Comparison of ENCODE assay signal across 34 cellular contexts in genomic region chr3:133769536-133769935, GRCh38. TPM values are rescaled to one million over a fixed set of nuclear protein-coding genes. Genes with fewer than 3 reads are reported as not detected.
"Had no signal": no experiment of that assay in that cellular context is flagged by ENCODE, and none has a peak within 500 bp of the region (broad histone marks: within the 10 kb centered on the region; RNA-seq: fewer than 3 reads in every experiment).

No MANE protein-coding gene starts in this region.

- ATAC-seq: activated naive CD4-positive, alpha-beta T cell treated with anti-CD3 and anti-CD28 coated beads, Interleukin-2, amount 50 U/mL, for 72 hours; activated naive CD8-positive, alpha-beta T cell treated with anti-CD3 and anti-CD28 coated beads, Interleukin-2, amount 50 U/mL, for 24 hours; activated T-cell treated with anti-CD3 and anti-CD28 coated beads, Interleukin-2, amount 50 U/mL, for 4 hours; activated T-cell treated with anti-CD3 and anti-CD28 coated beads, Interleukin-2, amount 50 U/mL, for 72 hours; activated T-helper 17 cell treated with anti-CD3 and anti-CD28 coated beads, Interleukin-2, amount 50 U/mL, for 72 hours; body of pancreas had no signal

- H3K27me3 ChIP-seq: adrenal gland, ascending aorta, body of pancreas, brain microvascular endothelial cell, breast epithelium, cardiac muscle cell had no signal

- H3K4me3 ChIP-seq: adrenal gland, ascending aorta, body of pancreas, breast epithelium, cardiac muscle cell had no signal

- FAIRE-seq: astrocyte, bronchial epithelial cell had no signal

- H3K4me1 ChIP-seq: adrenal gland, ascending aorta, body of pancreas, breast epithelium had no signal

- H3K9me3 ChIP-seq: adrenal gland, ascending aorta, body of pancreas, breast epithelium had no signal

- H3K36me3 ChIP-seq: adrenal gland, ascending aorta, brain microvascular endothelial cell, breast epithelium, cardiac muscle cell had no signal

- H3K27ac ChIP-seq: adrenal gland, ascending aorta, body of pancreas, brain microvascular endothelial cell, breast epithelium, cardiac muscle cell had no signal

- DNase-seq: activated effector memory CD4-positive, alpha-beta T cell treated with anti-CD3 and anti-CD28 coated beads, Interleukin-2, amount 50 U/mL, for 16 hours; activated effector memory CD4-positive, alpha-beta T cell treated with Interleukin-2 at 50 U/mL for 16 hours; activated gamma-delta T cell; activated gamma-delta T cell treated with Interleukin-2 at 50 U/mL for 16 hours; activated naive CD4-positive, alpha-beta T cell; activated naive CD4-positive, alpha-beta T cell treated with anti-CD3 and anti-CD28 coated beads for 36 hours; activated naive CD4-positive, alpha-beta T cell treated with anti-CD3 and anti-CD28 coated beads, Interleukin-2, amount 10 ng/mL, durations not matched to agents 7 days and 5 days; activated naive CD4-positive, alpha-beta T cell treated with anti-CD3 and anti-CD28 coated beads, Interleukin-2, amount 50 U/mL, for 16 hours; activated naive CD4-positive, alpha-beta T cell treated with Interleukin-2 at 50 U/mL for 16 hours; activated naive CD8-positive, alpha-beta T cell treated with anti-CD3 and anti-CD28 coated beads for 36 hours; activated naive CD8-positive, alpha-beta T cell treated with anti-CD3 and anti-CD28 coated beads, Interleukin-2, amount 10 ng/mL, durations not matched to agents 7 days and 5 days; activated naive CD8-positive, alpha-beta T cell treated with anti-CD3 and anti-CD28 coated beads, Interleukin-2, amount 50 U/mL, for 24 hours; activated T-cell treated with anti-CD3 and anti-CD28 coated beads, Interleukin-2, amount 50 U/mL, for 24 hours; activated T-cell treated with anti-CD3 and anti-CD28 coated beads, Interleukin-2, amount 50 U/mL, for 4 hours; activated T-cell treated with anti-CD3 and anti-CD28 coated beads, Interleukin-2, amount 50 U/mL, for 48 hours; activated T-cell treated with anti-CD3 and anti-CD28 coated beads, Interleukin-2, amount 50 U/mL, for 72 hours; adrenal gland; amniotic stem cell; amygdala; anterior cingulate cortex; aorta; body of pancreas; brain microvascular endothelial cell; caudate nucleus; central memory CD4-positive, alpha-beta T cell; cerebellar nuclear complex had no signal

RNA-seq across cellular contexts. Expression of gene TF, which starts 23.3 kb away (rescaled TPM):
- total RNA-seq: activated T-helper 1 cell treated with anti-CD3 and anti-CD28 coated beads, Interleukin-12 subunit alpha, Interleukin-12 subunit beta, Interleukin-2, Interleukin-4 antibody, amounts not matched to agents 30 ng/mL and 10 ng/mL and 1 ng/mL, durations not matched to agents 14 hours and 24 hours and 36 hours had no signal
